8 cellular contexts compared by ENCODE assay signal in the genomic region with DNA sequence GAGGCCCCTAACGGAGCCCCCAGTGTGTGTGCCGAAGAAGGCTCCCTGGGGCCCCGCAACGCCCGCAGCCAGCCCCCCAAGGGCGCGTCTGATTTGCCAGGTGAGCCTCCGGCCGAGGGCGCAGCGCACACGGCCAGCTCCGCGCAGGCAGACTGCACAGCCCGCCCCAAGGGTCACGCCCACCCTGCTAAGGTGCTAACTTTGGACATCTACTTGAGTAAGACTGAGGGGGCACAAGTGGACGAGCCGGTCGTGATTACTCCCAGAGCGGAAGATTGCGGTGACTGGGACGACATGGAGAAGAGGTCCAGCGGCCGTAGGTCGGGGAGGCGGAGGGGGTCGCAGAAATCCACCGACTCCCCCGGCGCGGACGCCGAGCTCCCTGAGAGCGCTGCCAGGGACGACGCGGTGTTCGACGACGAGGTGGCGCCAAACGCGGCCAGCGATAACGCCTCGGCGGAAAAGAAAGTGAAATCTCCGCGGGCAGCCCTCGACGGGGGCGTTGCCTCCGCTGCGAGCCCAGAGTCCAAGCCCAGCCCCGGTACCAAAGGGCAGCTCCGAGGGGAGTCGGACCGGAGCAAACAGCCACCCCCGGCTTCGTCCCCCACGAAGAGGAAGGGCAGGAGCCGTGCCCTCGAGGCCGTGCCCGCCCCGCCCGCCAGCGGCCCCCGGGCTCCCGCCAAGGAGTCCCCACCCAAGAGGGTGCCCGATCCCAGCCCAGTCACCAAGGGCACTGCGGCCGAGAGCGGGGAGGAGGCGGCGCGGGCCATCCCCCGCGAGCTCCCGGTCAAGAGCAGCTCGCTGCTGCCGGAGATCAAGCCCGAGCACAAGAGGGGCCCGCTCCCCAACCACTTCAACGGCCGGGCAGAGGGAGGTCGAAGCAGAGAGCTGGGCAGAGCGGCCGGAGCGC.
DNase-seq lines count a peak whose midpoint lies in the region; ATAC-seq and TF ChIP-seq lines count a peak whose summit lies in the region.

No MANE protein-coding gene starts in this region.

- H3K27ac ChIP-seq in prostate gland = peak overlapping the region; percentile 93

- peak overlapping the region; percentile 58 to 66 for H3K4me3 ChIP-seq in prostate gland

- intact Hi-C loops in cardiac septum (cut with DNase I) = no loop called here
- intact Hi-C loops in prostate gland (cut with DNase I) = no loop called here

- ATAC-seq in GM19025 (IDR thresholded peaks at IDR 0.05; ENCODE audit: low read depth, unreplicated experiment) = peak; percentile 54
- ATAC-seq in HG03139 (IDR thresholded peaks at IDR 0.05; ENCODE audit: unreplicated experiment) = peak; percentile 49

- H3K4me1 ChIP-seq in prostate gland (replicated peaks) = peaks cover 13% of the 10 kb centered on the region

- peak; percentile 76 for DNase-seq in AG20443 (ENCODE audit: low spot score)
- peak; percentile 77 for DNase-seq in OCI-M1 (lab: John Stamatoyannopoulos, UW)
- peak; percentile 17 to 70 (median 48) for DNase-seq in activated naive CD4-positive, alpha-beta T cell (lab: John Stamatoyannopoulos, UW)
- peak; percentile 94 for DNase-seq in cardiac septum (ENCODE audit: low spot score)
- DNase-seq in prostate gland (ENCODE audit: low spot score) = peak; percentile 56
- no peak for DNase-seq in RKO (ENCODE audit: low spot score)

- TF ChIP-seq POLR2A in prostate gland (IDR thresholded peaks at IDR 0.05) = no peak

- peak in 1 of 4 experiments; percentile 20 for TF ChIP-seq CTCF in prostate gland (IDR thresholded peaks at IDR 0.05)

- no peaks in the 10 kb centered on the region for H3K36me3 ChIP-seq in prostate gland

- no peaks in the 10 kb centered on the region for H3K27me3 ChIP-seq in prostate gland (replicated peaks; ENCODE audit: insufficient read depth)

- 2% methylated on average over 25 of the region's 90 CpGs for WGBS in prostate gland

- no peaks in the 10 kb centered on the region for H3K9me3 ChIP-seq in prostate gland
